Comparison of ENCODE assay signal across 6 cellular contexts in the genomic region with DNA sequence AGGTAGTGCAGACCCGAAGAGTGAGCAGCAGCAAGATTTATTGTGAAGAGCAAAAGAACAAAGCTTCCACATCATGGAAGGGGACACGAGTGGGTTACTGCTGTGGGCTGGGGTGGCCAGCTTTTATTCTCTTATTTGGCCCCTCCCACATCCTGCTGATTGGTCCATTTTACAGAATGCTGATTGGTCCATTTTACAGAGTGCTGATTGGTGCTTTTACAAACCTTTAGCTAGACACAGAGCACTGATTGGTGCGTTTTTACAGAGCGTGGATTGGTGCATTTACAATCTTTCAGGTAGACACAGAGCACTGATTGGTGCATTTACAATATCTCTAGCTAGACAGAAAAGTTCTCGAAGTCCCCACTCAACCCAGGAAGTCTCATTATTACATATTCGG. TPM values are rescaled to one million over a fixed set of nuclear protein-coding genes. Genes with fewer than 3 reads are reported as not detected.
"Had no signal": no experiment of that assay in that cellular context is flagged by ENCODE, and none has a peak within 500 bp of the region (broad histone marks: within the 10 kb centered on the region; RNA-seq: fewer than 3 reads in every experiment).

No MANE protein-coding gene starts in this region.

RNA-seq across cellular contexts. Expression of gene GZMA, which starts 11.4 kb away (rescaled TPM):
- total RNA-seq: ascending aorta, body of pancreas, bronchial epithelial cell, cardiac muscle cell, cerebellum, chondrocyte had no signal
- polyA plus RNA-seq: cardiac muscle cell had no signal
